ENCODE assay signal across 31 cellular contexts in the genomic region with DNA sequence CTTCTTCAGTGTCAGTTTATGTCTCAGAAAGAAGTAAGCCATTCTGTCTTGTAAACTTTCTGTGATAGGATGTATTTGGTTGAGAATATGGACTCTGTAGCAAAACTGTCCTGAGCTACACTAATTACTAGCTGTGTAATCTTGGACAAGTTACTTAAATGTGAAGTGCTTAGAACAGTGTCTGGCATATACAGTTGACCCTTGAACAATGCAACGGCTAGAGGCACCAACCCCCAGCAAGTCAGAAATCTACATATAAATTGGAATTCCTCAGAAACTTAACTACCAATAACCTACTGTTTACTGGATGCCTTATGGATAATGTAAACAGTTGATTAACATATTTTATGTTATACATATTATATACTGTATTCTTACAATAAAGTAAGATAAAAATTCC.
"Had no signal": no experiment of that assay in that cellular context is flagged by ENCODE, and none has a peak within 500 bp of the region (broad histone marks: within the 10 kb centered on the region; RNA-seq: fewer than 3 reads in every experiment).

No MANE protein-coding gene starts in this region.

- FAIRE-seq: astrocyte, pancreas had no signal

- H3K36me3 ChIP-seq: pancreas, prostate gland had no signal

- H3K27me3 ChIP-seq: brain microvascular endothelial cell, gastroesophageal sphincter, left lung, pancreas, sigmoid colon, suprapubic skin, tibial nerve had no signal

- H3K4me3 Mint-ChIP-seq: activated CD4-positive, alpha-beta T cell treated with anti-CD3 and anti-CD28 coated beads for 36 hours; activated naive CD4-positive, alpha-beta T cell treated with anti-CD3 and anti-CD28 coated beads, Interleukin-2, amount 10 ng/mL, durations not matched to agents 7 days and 5 days; effector memory CD8-positive, alpha-beta T cell; nephron progenitor cell; stimulated activated naive B cell treated with anti-CD40 and anti-IgM and Interleukin-4, amounts not matched to agents 10 μg/mL and 1 μg/mL and 100 μg/mL, for 72 hours; T-cell; T-helper 2 cell treated with Interferon-gamma antibody and Interleukin-4, amounts not matched to agents 5 μg/mL and 100 μg/mL, for 36 hours had no signal

- ATAC-seq: activated CD4-positive, alpha-beta T cell treated with anti-CD3 and anti-CD28 coated beads for 36 hours; effector memory CD8-positive, alpha-beta T cell; gastroesophageal sphincter; left lung; lower lobe of right lung; pancreas; stimulated activated naive B cell treated with anti-CD40 and anti-IgM and Interleukin-4, amounts not matched to agents 10 μg/mL and 1 μg/mL and 100 μg/mL, for 72 hours; T-cell had no signal

- H3K9me3 Mint-ChIP-seq: activated naive CD4-positive, alpha-beta T cell treated with anti-CD3 and anti-CD28 coated beads, Interleukin-2, amount 10 ng/mL, durations not matched to agents 7 days and 5 days; effector memory CD8-positive, alpha-beta T cell; nephron progenitor cell; stimulated activated naive B cell treated with anti-CD40 and anti-IgM and Interleukin-4, amounts not matched to agents 10 μg/mL and 1 μg/mL and 100 μg/mL, for 72 hours; T-cell; T-helper 2 cell treated with Interferon-gamma antibody and Interleukin-4, amounts not matched to agents 5 μg/mL and 100 μg/mL, for 36 hours had no signal

- DNase-seq: activated CD4-positive, alpha-beta T cell treated with anti-CD3 and anti-CD28 coated beads for 36 hours; activated CD4-positive, CD25-positive, alpha-beta regulatory T cell; activated gamma-delta T cell; activated naive CD4-positive, alpha-beta T cell treated with anti-CD3 and anti-CD28 coated beads, Interleukin-2, amount 10 ng/mL, durations not matched to agents 7 days and 5 days; amniotic stem cell; brain microvascular endothelial cell; caudate nucleus; cortex of kidney; effector memory CD8-positive, alpha-beta T cell; erythroblast; hypothalamus; left lung; lower lobe of right lung; mesendoderm; nephron progenitor cell; nucleus accumbens; pancreas; retina; sigmoid colon; stimulated activated CD4-positive, alpha-beta T cell treated with anti-CD3 and anti-CD28 coated beads, Interleukin-1b, Interleukin-23, amount 100 ng/mL, for 48 hours; stimulated activated CD4-positive, alpha-beta T cell treated with anti-CD3 and anti-CD28 coated beads, Interleukin-4, amount 100 ng/mL, for 4 hours; stimulated activated CD8-positive, alpha-beta memory T cell treated with anti-CD3 and anti-CD28 coated beads, Interleukin-4, amount 100 ng/mL, for 48 hours; stimulated activated naive B cell treated with anti-CD40 and anti-IgM and Interleukin-4, amounts not matched to agents 10 μg/mL and 1 μg/mL and 100 μg/mL, for 72 hours; T-cell had no signal

- H3K4me1 Mint-ChIP-seq: activated CD4-positive, alpha-beta T cell treated with anti-CD3 and anti-CD28 coated beads for 36 hours; activated naive CD4-positive, alpha-beta T cell treated with anti-CD3 and anti-CD28 coated beads, Interleukin-2, amount 10 ng/mL, durations not matched to agents 7 days and 5 days; nephron progenitor cell; stimulated activated naive B cell treated with anti-CD40 and anti-IgM and Interleukin-4, amounts not matched to agents 10 μg/mL and 1 μg/mL and 100 μg/mL, for 72 hours had no signal

- H3K4me1 ChIP-seq: gastroesophageal sphincter, lower lobe of right lung, pancreas, prostate gland, sigmoid colon, tibial nerve had no signal

- H3K4me3 ChIP-seq: gastroesophageal sphincter, left lung, lower lobe of right lung, pancreas, prostate gland, sigmoid colon, smooth muscle cell, suprapubic skin, tibial nerve had no signal

- H3K4me2 ChIP-seq: smooth muscle cell had no signal

- H3K27ac ChIP-seq: brain microvascular endothelial cell, gastroesophageal sphincter, lower lobe of right lung, pancreas, prostate gland, sigmoid colon, suprapubic skin, tibial nerve had no signal

- H3K27ac Mint-ChIP-seq: activated CD4-positive, alpha-beta T cell treated with anti-CD3 and anti-CD28 coated beads for 36 hours; activated naive CD4-positive, alpha-beta T cell treated with anti-CD3 and anti-CD28 coated beads, Interleukin-2, amount 10 ng/mL, durations not matched to agents 7 days and 5 days; stimulated activated naive B cell treated with anti-CD40 and anti-IgM and Interleukin-4, amounts not matched to agents 10 μg/mL and 1 μg/mL and 100 μg/mL, for 72 hours; T-helper 2 cell treated with Interferon-gamma antibody and Interleukin-4, amounts not matched to agents 5 μg/mL and 100 μg/mL, for 36 hours had no signal

- H3K9me3 ChIP-seq: gastroesophageal sphincter, left lung, lower lobe of right lung, pancreas, prostate gland, sigmoid colon, suprapubic skin, tibial nerve had no signal

- H3K27me3 Mint-ChIP-seq: activated CD4-positive, alpha-beta T cell treated with anti-CD3 and anti-CD28 coated beads for 36 hours; activated naive CD4-positive, alpha-beta T cell treated with anti-CD3 and anti-CD28 coated beads, Interleukin-2, amount 10 ng/mL, durations not matched to agents 7 days and 5 days; effector memory CD8-positive, alpha-beta T cell; stimulated activated naive B cell treated with anti-CD40 and anti-IgM and Interleukin-4, amounts not matched to agents 10 μg/mL and 1 μg/mL and 100 μg/mL, for 72 hours; T-cell had no signal
